In the genomic region with DNA sequence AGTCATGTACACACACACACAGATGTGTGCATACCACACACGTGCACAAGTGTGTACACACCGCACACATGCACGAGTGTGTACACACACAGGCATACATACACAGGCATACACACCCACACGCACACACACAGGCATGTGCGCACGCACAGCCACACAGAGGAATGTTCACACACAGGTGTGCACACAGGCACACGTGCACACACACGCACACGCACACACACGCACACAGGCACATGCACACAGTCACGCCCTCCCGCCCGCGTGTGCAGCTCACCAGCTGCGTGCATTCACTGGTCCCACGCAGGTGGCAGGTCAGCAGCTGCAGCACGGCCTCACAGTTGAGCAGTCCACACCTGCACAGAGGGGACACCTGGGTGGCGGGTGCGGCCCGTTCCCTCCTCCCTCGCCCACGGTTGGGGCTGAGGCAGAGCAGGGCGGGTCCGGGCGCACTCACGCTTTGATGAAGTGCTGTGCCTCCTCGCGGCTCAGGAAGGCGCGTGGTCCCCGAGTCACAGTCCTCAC, we compare ENCODE assay signal across 19 cellular contexts. TPM values are rescaled to one million over a fixed set of nuclear protein-coding genes. Genes with fewer than 3 reads are reported as not detected.
DNase-seq lines count a peak whose midpoint lies in the region; ATAC-seq, FAIRE-seq and TF ChIP-seq lines count a peak whose summit lies in the region.
"Had no signal": no experiment of that assay in that cellular context is flagged by ENCODE, and none has a peak within 500 bp of the region (broad histone marks: within the 10 kb centered on the region; RNA-seq: fewer than 3 reads in every experiment).

No MANE protein-coding gene starts in this region.

- no peak overlapping the region for H3K27ac ChIP-seq in heart right ventricle
- no peak overlapping the region for H3K27ac ChIP-seq in HEK293 (ENCODE audit: extremely low read depth, low read depth, low read length)
- no peak overlapping the region for H3K27ac ChIP-seq in smooth muscle cell (ENCODE audit: low read depth)

- H3K9me3 ChIP-seq in heart right ventricle: peaks cover 0 to 9% (median 0%) of the 10 kb centered on the region in 11 donors
- H3K9me3 ChIP-seq in HEK293 (ENCODE audit: control insufficient read depth, insufficient read depth, low read depth, low read length): no peaks in the 10 kb centered on the region
- no peaks in the 10 kb centered on the region for H3K9me3 ChIP-seq in smooth muscle cell (replicated peaks; ENCODE audit: low read depth)
- H3K9me3 ChIP-seq: SK-N-SH had no signal

- H3K36me3 ChIP-seq in heart right ventricle (peaks cover 0 to 69% (median 5%) of the 10 kb centered on the region in 9 donors), HEK293 (ENCODE audit: control insufficient read depth in 2 of 2, insufficient read depth in 1 of 2, low read length in 2 of 2) (peaks cover 5 to 64% of the 10 kb centered on the region in 2 experiments; a peak in 2 of 3 replicates), smooth muscle cell (ENCODE audit: low read depth) (no peaks in the 10 kb centered on the region)

- H3K4me1 ChIP-seq in heart right ventricle (peaks cover 0 to 14% (median 0%) of the 10 kb centered on the region in 9 donors), HEK293 (ENCODE audit: control insufficient read depth, insufficient read depth, low read length) (peaks cover 8% of the 10 kb centered on the region), smooth muscle cell (ENCODE audit: low read depth) (no peaks in the 10 kb centered on the region)

- H3F3A ChIP-seq in smooth muscle cell (ENCODE audit: low read depth): no peaks in the 10 kb centered on the region

- H3K4me3 Mint-ChIP-seq in endothelial cell (ENCODE audit: unreplicated experiment): peak overlapping the region; percentile 65
- H3K4me3 Mint-ChIP-seq: CD8-positive, alpha-beta T cell had no signal

- no peaks in the 10 kb centered on the region for H3K9me3 Mint-ChIP-seq in endothelial cell (ENCODE audit: unreplicated experiment)
- H3K9me3 Mint-ChIP-seq: CD8-positive, alpha-beta T cell had no signal

- CTCF ChIA-PET in HEK293 (lab: Yijun Ruan, JAX): interaction anchor here (0.6 to 2.5 kb wide), 4 partner anchors 89 to 114 kb away, joined by 3 to 23 read pairs (median 4); no protein-coding TSS in a partner anchor

- TF ChIP-seq CTCF in heart right ventricle (IDR thresholded peaks at IDR 0.05) (no peak), HEK293 (tag by site-specific recombination; IDR thresholded peaks at IDR 0.05) (no peak), endothelial cell (IDR thresholded peaks at IDR 0.05; ENCODE audit: unreplicated experiment) (no peak), smooth muscle cell (IDR thresholded peaks at IDR 0.05; ENCODE audit: borderline replicate concordance, insufficient read depth, poor library complexity, severe bottlenecking) (no peak)

- H3K27me3 ChIP-seq in heart right ventricle (no peaks in the 10 kb centered on the region), smooth muscle cell (ENCODE audit: low read depth) (no peaks in the 10 kb centered on the region)

- H3K27ac Mint-ChIP-seq in endothelial cell (ENCODE audit: unreplicated experiment): peak overlapping the region; percentile 78
- H3K27ac Mint-ChIP-seq: CD8-positive, alpha-beta T cell had no signal

- peaks cover 32% of the 10 kb centered on the region for H4K20me1 ChIP-seq in smooth muscle cell (ENCODE audit: low read depth)

- H3K27me3 Mint-ChIP-seq in endothelial cell (ENCODE audit: unreplicated experiment): peaks cover 12% of the 10 kb centered on the region

- FAIRE-seq in urothelium cell line (lab: Jason Lieb, UNC): peak; percentile 98
- FAIRE-seq: H54 had no signal

- DNase-seq in Right ventricle myocardium superior (peak; percentile 25), heart right ventricle (no peak), endothelial cell (ENCODE audit: low spot score) (no peak), urothelium cell line (ENCODE audit: low spot score) (no peak), smooth muscle cell (lab: John Stamatoyannopoulos, UW; ENCODE audit: unreplicated experiment) (no peak)
- DNase-seq: AML-193; CD8-positive, alpha-beta T cell; DND-41; GF-D8; MV-4-11; NCI-H1436 treated with DMSO at 0.1 percent for 48 hours; NCI-H2081; NCI-H345; NCI-H526 treated with DMSO at 0.1 percent for 48 hours; PC-3 had no signal

- intact Hi-C loops in Right ventricle myocardium superior (cut with DNase I): no loop called here
- intact Hi-C loops in heart right ventricle (cut with DNase I): loop anchor here in 1 of 10 donors (10.0 kb wide), 1 partner anchor 236 kb away; a partner anchor contains a TSS

- H2AFZ ChIP-seq in smooth muscle cell (ENCODE audit: low read depth): no peak overlapping the region

- POLR2A ChIA-PET in HEK293 (lab: Yijun Ruan, JAX): interaction anchor here (1.6 kb wide), 1 partner anchor 8 kb away, joined by 5 read pairs; a partner anchor contains a TSS

- no peak for ATAC-seq in Right ventricle myocardium superior (ENCODE audit: poor library complexity)
- no peak for ATAC-seq in heart right ventricle
- no peak for ATAC-seq in HG02840 (IDR thresholded peaks at IDR 0.05; ENCODE audit: low FRiP score, unreplicated experiment)
- ATAC-seq: CD8-positive, alpha-beta T cell had no signal

- 92 to 93% methylated on average over 31 of the region's 31 CpGs for WGBS in heart right ventricle, 2 donors
- 93% methylated on average over 29 of the region's 31 CpGs for WGBS in smooth muscle cell (ENCODE audit: low lambda C conversion rate)

- no peak overlapping the region for H3K9ac ChIP-seq in smooth muscle cell (ENCODE audit: low read depth)
- H3K9ac ChIP-seq: SK-N-SH had no signal

- H3K4me3 ChIP-seq in heart right ventricle: no peak overlapping the region
- no peak overlapping the region for H3K4me3 ChIP-seq in HEK293 (ENCODE audit: low read depth, low read length)
- H3K4me3 ChIP-seq in smooth muscle cell: no peak overlapping the region

- no peaks in the 10 kb centered on the region for H3K79me2 ChIP-seq in smooth muscle cell (ENCODE audit: low read depth)

- no peak overlapping the region for H3K4me2 ChIP-seq in smooth muscle cell
- H3K4me2 ChIP-seq: SK-N-SH had no signal

- peaks cover 8% of the 10 kb centered on the region for H3K4me1 Mint-ChIP-seq in endothelial cell (ENCODE audit: unreplicated experiment)

- H3K36me3 Mint-ChIP-seq in endothelial cell (ENCODE audit: low read depth, unreplicated experiment): peaks cover 28% of the 10 kb centered on the region

TF ChIP-seq in HEK293, 187 proteins besides CTCF, POLR2A, EP300 and RAD21 (continues in another document):
- no peak for TF ChIP-seq ZNF473 (tag by site-specific recombination; IDR thresholded peaks at IDR 0.05)
- no peak for TF ChIP-seq ZNF214 (tag by site-specific recombination; IDR thresholded peaks at IDR 0.05; ENCODE audit: borderline replicate concordance)
- TF ChIP-seq, protein P1, sequence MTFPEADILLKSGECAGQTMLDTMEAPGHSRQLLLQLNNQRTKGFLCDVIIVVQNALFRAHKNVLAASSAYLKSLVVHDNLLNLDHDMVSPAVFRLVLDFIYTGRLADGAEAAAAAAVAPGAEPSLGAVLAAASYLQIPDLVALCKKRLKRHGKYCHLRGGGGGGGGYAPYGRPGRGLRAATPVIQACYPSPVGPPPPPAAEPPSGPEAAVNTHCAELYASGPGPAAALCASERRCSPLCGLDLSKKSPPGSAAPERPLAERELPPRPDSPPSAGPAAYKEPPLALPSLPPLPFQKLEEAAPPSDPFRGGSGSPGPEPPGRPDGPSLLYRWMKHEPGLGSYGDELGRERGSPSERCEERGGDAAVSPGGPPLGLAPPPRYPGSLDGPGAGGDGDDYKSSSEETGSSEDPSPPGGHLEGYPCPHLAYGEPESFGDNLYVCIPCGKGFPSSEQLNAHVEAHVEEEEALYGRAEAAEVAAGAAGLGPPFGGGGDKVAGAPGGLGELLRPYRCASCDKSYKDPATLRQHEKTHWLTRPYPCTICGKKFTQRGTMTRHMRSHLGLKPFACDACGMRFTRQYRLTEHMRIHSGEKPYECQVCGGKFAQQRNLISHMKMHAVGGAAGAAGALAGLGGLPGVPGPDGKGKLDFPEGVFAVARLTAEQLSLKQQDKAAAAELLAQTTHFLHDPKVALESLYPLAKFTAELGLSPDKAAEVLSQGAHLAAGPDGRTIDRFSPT (tag by site-specific recombination; IDR thresholded peaks at IDR 0.05): no peak
- no peak for TF ChIP-seq ZNF366 (tag by site-specific recombination; conservative IDR thresholded peaks at IDR 0.05)
- no peak for TF ChIP-seq ZNF221 (tag by site-specific recombination; IDR thresholded peaks at IDR 0.05; ENCODE audit: borderline replicate concordance)
- no peak for TF ChIP-seq ZNF791 (tag by site-specific recombination; IDR thresholded peaks at IDR 0.05)
- TF ChIP-seq, protein P2, sequence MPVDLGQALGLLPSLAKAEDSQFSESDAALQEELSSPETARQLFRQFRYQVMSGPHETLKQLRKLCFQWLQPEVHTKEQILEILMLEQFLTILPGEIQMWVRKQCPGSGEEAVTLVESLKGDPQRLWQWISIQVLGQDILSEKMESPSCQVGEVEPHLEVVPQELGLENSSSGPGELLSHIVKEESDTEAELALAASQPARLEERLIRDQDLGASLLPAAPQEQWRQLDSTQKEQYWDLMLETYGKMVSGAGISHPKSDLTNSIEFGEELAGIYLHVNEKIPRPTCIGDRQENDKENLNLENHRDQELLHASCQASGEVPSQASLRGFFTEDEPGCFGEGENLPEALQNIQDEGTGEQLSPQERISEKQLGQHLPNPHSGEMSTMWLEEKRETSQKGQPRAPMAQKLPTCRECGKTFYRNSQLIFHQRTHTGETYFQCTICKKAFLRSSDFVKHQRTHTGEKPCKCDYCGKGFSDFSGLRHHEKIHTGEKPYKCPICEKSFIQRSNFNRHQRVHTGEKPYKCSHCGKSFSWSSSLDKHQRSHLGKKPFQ (tag by site-specific recombination; IDR thresholded peaks at IDR 0.05): peak; percentile 93

RNA-seq across cellular contexts. Expression of a gene that starts 7.7 kb away (rescaled TPM):
- total RNA-seq in Right ventricle myocardium superior: 13.4 TPM
- total RNA-seq in heart right ventricle: 10 to 100 TPM in 4 of 10 donors, 1 to 10 TPM in 6; 6.2 to 21.4 (median 9.2) TPM
- 10 to 100 TPM; 12.5 to 30.4 TPM for polyA plus RNA-seq in heart right ventricle
- 43.8 TPM for total RNA-seq in endothelial cell (ENCODE audit: unreplicated experiment)
- 9.5 and 9.8 TPM in 2 replicates for total RNA-seq in smooth muscle cell
- 18.6 and 23.4 TPM in 2 replicates for polyA plus RNA-seq in smooth muscle cell

RNA-seq across cellular contexts. Expression of a gene that starts 7.9 kb away (rescaled TPM):
- total RNA-seq in Right ventricle myocardium superior (59.4 TPM), heart right ventricle (10 to 100 TPM; 49.6 to 74.8 (median 58.9) TPM), endothelial cell (ENCODE audit: unreplicated experiment) (31.2 TPM), smooth muscle cell (50.2 and 60.6 TPM in 2 replicates)
- polyA plus RNA-seq in heart right ventricle (10 to 100 TPM; 41.5 to 68.0 TPM), smooth muscle cell (111 and 141 TPM in 2 replicates)

RNA-seq across cellular contexts. Expression of a gene that starts 8.4 kb away (rescaled TPM):
- total RNA-seq in Right ventricle myocardium superior (11.1 TPM), heart right ventricle (10 to 100 TPM in 1 of 10 donors, 1 to 10 TPM in 9; 6.4 to 14.4 (median 7.6) TPM), endothelial cell (ENCODE audit: unreplicated experiment) (21.1 TPM), smooth muscle cell (3.0 and 4.6 TPM in 2 replicates)
- polyA plus RNA-seq in heart right ventricle (10 to 100 TPM in 1 of 2 donors, 1 to 10 TPM in 1; 8.8 to 20.9 TPM), smooth muscle cell (13.4 and 17.6 TPM in 2 replicates)
